8 cellular contexts compared by ENCODE assay signal in the genomic region with DNA sequence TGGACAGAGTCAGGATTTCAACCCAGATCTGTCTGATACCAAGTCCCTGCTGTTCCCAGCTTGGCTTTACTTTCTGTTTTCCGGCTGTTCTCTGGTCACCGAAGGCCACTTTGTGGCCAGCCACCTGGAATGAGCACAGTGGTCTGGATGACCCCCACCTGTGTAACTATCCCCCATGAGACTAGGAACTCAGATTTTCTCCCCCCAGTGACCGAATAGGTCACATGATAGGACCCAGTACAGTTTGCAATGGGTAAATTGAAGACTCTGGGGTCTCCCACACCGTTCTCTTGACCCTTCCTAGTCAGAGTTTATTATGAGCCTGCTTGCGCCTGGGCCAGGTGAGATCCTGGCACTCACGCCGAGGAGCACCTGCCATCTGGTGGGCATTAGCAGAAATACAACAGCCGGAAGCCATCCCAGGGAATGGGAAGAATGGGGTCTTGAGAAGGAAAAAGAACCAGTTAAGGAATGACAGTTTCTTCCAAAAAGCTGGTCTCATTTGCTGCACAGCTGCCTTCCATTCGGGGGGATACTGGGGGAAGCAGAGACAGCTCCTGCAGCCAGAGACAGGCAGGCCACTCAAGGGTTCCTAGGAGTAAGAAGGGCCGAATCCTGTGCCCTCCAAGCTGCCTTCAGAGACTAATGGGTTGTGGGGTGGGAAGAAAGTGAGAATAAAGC. TPM values are rescaled to one million over a fixed set of nuclear protein-coding genes. Genes with fewer than 3 reads are reported as not detected.
A peak's percentile ranks its signal among the peaks of the same experiment; 100 is the strongest.
DNase-seq lines count a peak whose midpoint lies in the region; ATAC-seq and TF ChIP-seq lines count a peak whose summit lies in the region.

No MANE protein-coding gene starts in this region.

- no peaks in the 10 kb centered on the region for H3K79me2 ChIP-seq in PC-3 (ENCODE audit: low read length)
- no peaks in the 10 kb centered on the region for H3K79me2 ChIP-seq in trophoblast cell (ENCODE audit: control insufficient read depth, insufficient read depth, low read length, poor library complexity)

- no peak overlapping the region for H3K23ac ChIP-seq in trophoblast cell (ENCODE audit: low read length)

- no peak overlapping the region for H4K91ac ChIP-seq in trophoblast cell (ENCODE audit: low read depth, low read length)

- H2AK5ac ChIP-seq in trophoblast cell (ENCODE audit: low read length), result no peak overlapping the region

- BruUV-seq in PC-3 (replicated peaks; lab: Mats Ljungman, UMichigan), result no TSS peak

- H3K27me3 ChIP-seq in PC-3 (ENCODE audit: low read length), result no peaks in the 10 kb centered on the region
- H3K27me3 ChIP-seq in foreskin keratinocyte, result no peaks in the 10 kb centered on the region
- no peaks in the 10 kb centered on the region for H3K27me3 ChIP-seq in trophoblast cell (ENCODE audit: insufficient read depth, low read length)

- TF ChIP-seq CTCF in HEK293 (tag by site-specific recombination; IDR thresholded peaks at IDR 0.05) (peak; percentile 65), PC-3 (conservative IDR thresholded peaks at IDR 0.05; ENCODE audit: low read depth, low read length) (peak; percentile 85), foreskin keratinocyte (conservative IDR thresholded peaks at IDR 0.05) (peak; percentile 93)

- no peak overlapping the region for H3K9ac ChIP-seq in PC-3 (ENCODE audit: low read length)
- no peak overlapping the region for H3K9ac ChIP-seq in trophoblast cell (ENCODE audit: low read length)

- H2BK12ac ChIP-seq in trophoblast cell (ENCODE audit: low read length), result no peak overlapping the region

- intact Hi-C loops in PC-3 (cut with micrococcal nuclease), result loop anchor here (1.0 kb wide), 2 partner anchors 65 to 76 kb away; no protein-coding TSS in a partner anchor

- H3K4me1 ChIP-seq in HEK293 (ENCODE audit: control insufficient read depth, insufficient read depth, low read length) (no peaks in the 10 kb centered on the region), PC-3 (ENCODE audit: insufficient read depth, low read length) (no peaks in the 10 kb centered on the region), foreskin keratinocyte (no peaks in the 10 kb centered on the region), trophoblast cell (ENCODE audit: control insufficient read depth in 1 of 2, insufficient read depth in 2 of 2, low read length in 2 of 2) (no peaks in the 10 kb centered on the region)

- H3K4ac ChIP-seq in trophoblast cell (ENCODE audit: low read depth, low read length), result no peak overlapping the region

- no peaks in the 10 kb centered on the region for H4K20me1 ChIP-seq in PC-3 (ENCODE audit: low read length)

- no peaks in the 10 kb centered on the region for H3K79me1 ChIP-seq in trophoblast cell (ENCODE audit: low read length)

- H2BK120ac ChIP-seq in trophoblast cell (ENCODE audit: insufficient read depth, low read length, poor library complexity), result no peak overlapping the region

- peak overlapping the region; percentile 69 for H4K8ac ChIP-seq in trophoblast cell (ENCODE audit: low read depth, low read length)

- H3K18ac ChIP-seq in trophoblast cell (ENCODE audit: low read length), result no peak overlapping the region

- WGBS in trophoblast cell (ENCODE audit: extremely low coverage, insufficient coverage, insufficient read length), result no CpG with 5 or more reads among the region's 10 CpGs

- H3K9me2 ChIP-seq in PC-3 (replicated peaks; ENCODE audit: low read length), result no peaks in the 10 kb centered on the region

- H4K12ac ChIP-seq in trophoblast cell (ENCODE audit: low read depth, low read length), result no peak overlapping the region

- DNase-seq in CD1c-positive myeloid dendritic cell (ENCODE audit: extremely low spot score), result peak; percentile 47
- peak; percentile 62 for DNase-seq in PC-3
- DNase-seq in activated T-helper 1 cell treated with anti-CD3 and anti-CD28 coated beads, Interleukin-2, amount 50 U/mL, for 16 hours (ENCODE audit: low read depth in 1 of 2, low spot score in 1 of 2), result peak; percentile 22 to 29
- DNase-seq in foreskin keratinocyte, result no peak
- DNase-seq in trophoblast cell, result peak; percentile 46 to 81

- H2AFZ ChIP-seq in PC-3 (ENCODE audit: low read length) (peak overlapping the region; percentile 45; the same call in 1 of the 2 replicates), trophoblast cell (ENCODE audit: insufficient read depth, low read length, poor library complexity) (no peak overlapping the region)

- CTCF ChIA-PET in HEK293 (lab: Yijun Ruan, JAX), result interaction anchor here (0.5 to 4.3 kb wide), 53 partner anchors 8 to 1740 kb away, joined by 3 to 94 read pairs (median 4); a partner anchor contains a TSS
- CTCF ChIA-PET in PC-3 (lab: Charles Lee), result interaction anchor here (0.6 kb wide), 1 partner anchor 15 kb away, joined by 6 read pairs; no protein-coding TSS in a partner anchor

- ATAC-seq in PC-3, result peak; percentile 79
- peak; percentile 50 for ATAC-seq in foreskin keratinocyte
- no peak for ATAC-seq in HG03565 (IDR thresholded peaks at IDR 0.05; ENCODE audit: unreplicated experiment)
- ATAC-seq in HG03025 (IDR thresholded peaks at IDR 0.05; ENCODE audit: low FRiP score, unreplicated experiment), result no peak

- H3K27ac ChIP-seq in HEK293 (ENCODE audit: extremely low read depth, low read depth, low read length) (no peak overlapping the region), PC-3 (ENCODE audit: low read length) (no peak overlapping the region), foreskin keratinocyte (no peak overlapping the region), trophoblast cell (ENCODE audit: low read depth, low read length) (no peak overlapping the region)

- no peak overlapping the region for H2BK5ac ChIP-seq in trophoblast cell (ENCODE audit: low read depth, low read length, poor library complexity)

- POLR2A ChIA-PET in HEK293 (lab: Yijun Ruan, JAX) (interaction anchor here (0.6 to 1.1 kb wide), 2 partner anchors 49 to 76 kb away, joined by 3 to 4 read pairs; no protein-coding TSS in a partner anchor), PC-3 (lab: Charles Lee; ENCODE audit: unreplicated experiment) (no interaction called here)

- H3K36me3 ChIP-seq in HEK293 (ENCODE audit: control insufficient read depth in 2 of 2, insufficient read depth in 1 of 2, low read length in 2 of 2) (no peaks in the 10 kb centered on the region), PC-3 (ENCODE audit: low read depth, low read length) (no peaks in the 10 kb centered on the region), trophoblast cell (ENCODE audit: control insufficient read depth in 1 of 2, insufficient read depth in 2 of 2, low read length in 2 of 2) (no peaks in the 10 kb centered on the region)

- H3K4me3 ChIP-seq in HEK293 (ENCODE audit: low read depth, low read length) (no peak overlapping the region), PC-3 (ENCODE audit: low read length) (no peak overlapping the region), trophoblast cell (ENCODE audit: low read depth, low read length) (no peak overlapping the region)

- no peak overlapping the region for H3K14ac ChIP-seq in trophoblast cell (ENCODE audit: low read length)

- no peaks in the 10 kb centered on the region for H3F3A ChIP-seq in PC-3 (ENCODE audit: low read length, unreplicated experiment)

- H3K9me3 ChIP-seq in HEK293 (ENCODE audit: control insufficient read depth, insufficient read depth, low read depth, low read length) (no peaks in the 10 kb centered on the region), PC-3 (ENCODE audit: low read length) (no peaks in the 10 kb centered on the region), trophoblast cell (ENCODE audit: insufficient read depth, low read depth, low read length) (no peaks in the 10 kb centered on the region)

- no peak overlapping the region for H3K4me2 ChIP-seq in PC-3 (ENCODE audit: low read length)
- H3K4me2 ChIP-seq in trophoblast cell (ENCODE audit: low read length), result no peak overlapping the region

TF ChIP-seq in HEK293, 187 proteins besides CTCF, POLR2A, EP300 and RAD21 (continues in another document):
- TF ChIP-seq SP2 (tag by site-specific recombination; IDR thresholded peaks at IDR 0.05) (no peak), ZEB2 (tag by site-specific recombination; IDR thresholded peaks at IDR 0.05) (peak; percentile 65), ZSCAN16 (tag by site-specific recombination; IDR thresholded peaks at IDR 0.05) (no peak), ZXDB (tag by site-specific recombination; IDR thresholded peaks at IDR 0.05) (no peak), ZNF174 (tag by site-specific recombination; IDR thresholded peaks at IDR 0.05) (no peak), REPIN1 (tag by site-specific recombination; IDR thresholded peaks at IDR 0.05; ENCODE audit: low read depth) (no peak)

RNA-seq across cellular contexts. Expression of a gene that starts 7.1 kb away (rescaled TPM):
- 1.6 TPM in 1 of 2 replicates, not detected in the other for total RNA-seq in PC-3 (2014; rRNA removed)
- 8.2 and 12.9 TPM in 2 replicates for total RNA-seq in foreskin keratinocyte
- 11.6 and 19.9 TPM in 2 replicates for polyA plus RNA-seq in foreskin keratinocyte
- 11.4 TPM in 2 replicates for polyA plus RNA-seq in trophoblast cell (2013)

RNA-seq across cellular contexts. Expression of a gene that starts 19.5 kb away (rescaled TPM):
- total RNA-seq in PC-3 (2014; rRNA removed) (17.9 and 23.7 TPM in 2 replicates), foreskin keratinocyte (21.1 and 21.5 TPM in 2 replicates)
- polyA plus RNA-seq in foreskin keratinocyte, result 20.2 and 22.0 TPM in 2 replicates
- polyA plus RNA-seq in trophoblast cell (2013), result 13.6 and 14.4 TPM in 2 replicates

RNA-seq across cellular contexts. Expression of a gene that starts 19.6 kb away (rescaled TPM):
- 48.0 and 52.0 TPM in 2 replicates for total RNA-seq in PC-3 (2014; rRNA removed)
- total RNA-seq in foreskin keratinocyte, result 55.3 and 61.2 TPM in 2 replicates
- 21.9 and 26.5 TPM in 2 replicates for polyA plus RNA-seq in foreskin keratinocyte
- 17.7 and 18.2 TPM in 2 replicates for polyA plus RNA-seq in trophoblast cell (2013)

RNA-seq across cellular contexts. Expression of a gene that starts 45.9 kb away (rescaled TPM):
- total RNA-seq in PC-3 (2014; rRNA removed) (58.9 and 65.5 TPM in 2 replicates), foreskin keratinocyte (127 and 152 TPM in 2 replicates)
- 74.0 and 81.3 TPM in 2 replicates for polyA plus RNA-seq in foreskin keratinocyte
- polyA plus RNA-seq in trophoblast cell (2013), result 39.7 and 40.9 TPM in 2 replicates

RNA-seq across cellular contexts. Expression of a gene that starts 46.1 kb away (rescaled TPM):
- total RNA-seq in PC-3 (2014; rRNA removed), result 7.4 and 12.9 TPM in 2 replicates
- total RNA-seq in foreskin keratinocyte, result 13.2 and 16.2 TPM in 2 replicates
- polyA plus RNA-seq in foreskin keratinocyte, result 13.0 and 16.4 TPM in 2 replicates
- polyA plus RNA-seq in trophoblast cell (2013), result 3.3 and 4.0 TPM in 2 replicates

Comparison
In these comparisons a context has a peak if more than half of its experiments do, and no peak if none do; other contexts are left out.
1. DNase-seq: peak in CD1c-positive myeloid dendritic cell (single experiment), PC-3 (single experiment), activated T-helper 1 cell treated with anti-CD3 and anti-CD28 coated beads, Interleukin-2, amount 50 U/mL, for 16 hours (2 of 2) and trophoblast cell (2 of 2); none in foreskin keratinocyte (0 of 2).
2. ATAC-seq: peak in PC-3 (single experiment) and foreskin keratinocyte (single experiment); none in HG03565 (single experiment) and HG03025 (single experiment).
3. Peak in every context shown above with its lines, with median percentiles within 50 percentile points of each other: CTCF ChIP-seq.